In genomic region chr2:120764434-120764833, GRCh38 we compare ENCODE assay signal across 22 cellular contexts. TPM values are rescaled to one million over a fixed set of nuclear protein-coding genes. Genes with fewer than 3 reads are reported as not detected.
DNase-seq lines count a peak whose midpoint lies in the region; ATAC-seq and TF ChIP-seq lines count a peak whose summit lies in the region.
"Had no signal": no experiment of that assay in that cellular context is flagged by ENCODE, and none has a peak within 500 bp of the region (broad histone marks: within the 10 kb centered on the region; RNA-seq: fewer than 3 reads in every experiment).

No MANE protein-coding gene starts in this region.

- H3K9ac ChIP-seq in SK-N-SH = no peak overlapping the region
- H3K9ac ChIP-seq: BLaER1 treated with 17β-estradiol and CSF1 and Interleukin-3, amounts not matched to agents 10 nM and 100 nM had no signal

- DNase-seq in SK-N-SH (no peak), chondrocyte (ENCODE audit: low spot score) (no peak), lower lobe of right lung (peak; percentile 3), type B pancreatic cell (ENCODE audit: extremely low spot score, unreplicated experiment) (peak; percentile 24), NCI-H2029 treated with DMSO at 0.1 percent for 48 hours (lab: John Stamatoyannopoulos, UW) (no peak), T-helper 17 cell (no peak)
- DNase-seq: foreskin fibroblast; GOT3; NCI-H1105; NCI-H526 treated with DMSO at 0.1 percent for 48 hours; SHP77; stimulated activated CD4-positive, alpha-beta T cell treated with anti-CD3 and anti-CD28 coated beads, Interleukin-1b, Interleukin-23, amount 100 ng/mL, for 48 hours; stimulated activated naive CD8-positive, alpha-beta T cell treated with anti-CD3 and anti-CD28 coated beads, Interleukin-15, Interleukin-2, amounts not matched to agents 100 U/mL and 50 U/mL, for 24 hours had no signal

- peaks cover 8% of the 10 kb centered on the region for H3F3A ChIP-seq in SK-N-SH (replicated peaks; ENCODE audit: insufficient read depth)

- no peak overlapping the region for H2AFZ ChIP-seq in SK-N-SH (ENCODE audit: low read depth)

- H3K4me2 ChIP-seq in SK-N-SH = peak overlapping the region; percentile 64; the same call in 1 of the 2 replicates

- H4K20me1 ChIP-seq in SK-N-SH (ENCODE audit: insufficient read depth) = peaks cover 9% of the 10 kb centered on the region; the same call in 1 of the 2 replicates
- H4K20me1 ChIP-seq: BLaER1 treated with 17β-estradiol and CSF1 and Interleukin-3, amounts not matched to agents 10 nM and 100 nM had no signal

- H3K27ac ChIP-seq in SK-N-SH (ENCODE audit: low read depth in 2 of 2, low read length in 1 of 2) = peak overlapping the region; percentile 82 to 87; a peak in 2 of 4 replicates
- H3K27ac ChIP-seq in lower lobe of right lung = no peak overlapping the region
- H3K27ac ChIP-seq: 22Rv1; BLaER1 treated with 17β-estradiol and CSF1 and Interleukin-3, amounts not matched to agents 10 nM and 100 nM had no signal

- H3K4me3 Mint-ChIP-seq in chondrocyte (ENCODE audit: unreplicated experiment) (no peak overlapping the region), type B pancreatic cell (peak overlapping the region; percentile 20), T-helper 17 cell (no peak overlapping the region)
- H3K4me3 Mint-ChIP-seq: activated naive CD4-positive, alpha-beta T cell treated with anti-CD3 and anti-CD28 coated beads, Interleukin-2, amount 10 ng/mL, durations not matched to agents 7 days and 5 days; T-helper 1 cell treated with Interleukin-12 subunit alpha and Interleukin-12 subunit beta and Interleukin-4 antibody, amounts not matched to agents 30 μg/mL and 1 μg/mL, for 36 hours had no signal

- peak overlapping the region; percentile 94 for H3K27ac Mint-ChIP-seq in chondrocyte (ENCODE audit: unreplicated experiment)
- H3K27ac Mint-ChIP-seq in type B pancreatic cell = peak overlapping the region; percentile 29
- H3K27ac Mint-ChIP-seq in T-helper 17 cell = no peak overlapping the region
- H3K27ac Mint-ChIP-seq: activated naive CD4-positive, alpha-beta T cell treated with anti-CD3 and anti-CD28 coated beads, Interleukin-2, amount 10 ng/mL, durations not matched to agents 7 days and 5 days; T-helper 1 cell treated with Interleukin-12 subunit alpha and Interleukin-12 subunit beta and Interleukin-4 antibody, amounts not matched to agents 30 μg/mL and 1 μg/mL, for 36 hours had no signal

- WGBS in SK-N-SH (ENCODE audit: low lambda C conversion rate) = 95% methylated on average over 7 of the region's 7 CpGs

- ATAC-seq in SK-N-SH treated with all-trans-retinoic acid at 6 μM for 48 hours (no peak), lower lobe of right lung (no peak), HG03469 (IDR thresholded peaks at IDR 0.05; ENCODE audit: unreplicated experiment) (no peak), T-helper 17 cell (no peak)
- ATAC-seq: stimulated activated naive CD8-positive, alpha-beta T cell treated with anti-CD3 and anti-CD28 coated beads, Interleukin-15, Interleukin-2, amounts not matched to agents 100 U/mL and 50 U/mL, for 24 hours had no signal

- intact Hi-C loops in lower lobe of right lung (cut with DNase I) = no loop called here

- CTCF ChIA-PET in SK-N-SH (lab: Yijun Ruan, JAX) = interaction anchor here (1.1 to 2.1 kb wide), 4 partner anchors 10 to 194 kb away, joined by 3 to 6 read pairs (median 4); no protein-coding TSS in a partner anchor

- H3K27me3 ChIP-seq in SK-N-SH (ENCODE audit: insufficient read depth) (no peaks in the 10 kb centered on the region), lower lobe of right lung (ENCODE audit: low read depth) (peaks cover 8% of the 10 kb centered on the region)
- H3K27me3 ChIP-seq: ascending aorta; BLaER1 treated with 17β-estradiol and CSF1 and Interleukin-3, amounts not matched to agents 10 nM and 100 nM; tibial nerve had no signal

- no peak for TF ChIP-seq CTCF in SK-N-SH (IDR thresholded peaks at IDR 0.05)
- TF ChIP-seq CTCF in chondrocyte (IDR thresholded peaks at IDR 0.05) = no peak
- TF ChIP-seq CTCF in lower lobe of right lung (IDR thresholded peaks at IDR 0.05) = no peak
- no peak for TF ChIP-seq CTCF in type B pancreatic cell (conservative IDR thresholded peaks at IDR 0.05)

- TF ChIP-seq EP300 in SK-N-SH (IDR thresholded peaks at IDR 0.05; ENCODE audit: borderline replicate concordance in 1 of 2, low read depth in 1 of 2, low read length in 1 of 2) = no peak

- H3K9me3 ChIP-seq in SK-N-SH (no peaks in the 10 kb centered on the region), lower lobe of right lung (no peaks in the 10 kb centered on the region), T-helper 17 cell (ENCODE audit: control insufficient read depth, low read length, poor library complexity, severe bottlenecking) (no peaks in the 10 kb centered on the region)
- H3K9me3 ChIP-seq: ascending aorta; BLaER1 treated with 17β-estradiol and CSF1 and Interleukin-3, amounts not matched to agents 10 nM and 100 nM; tibial nerve had no signal

- H3K36me3 ChIP-seq in SK-N-SH (replicated peaks in 1 of 2; ENCODE audit: control insufficient read depth in 1 of 2, insufficient read depth in 2 of 2, low read length in 1 of 2) (no peaks in the 10 kb centered on the region), lower lobe of right lung (no peaks in the 10 kb centered on the region)
- H3K36me3 ChIP-seq: ascending aorta; BLaER1 treated with 17β-estradiol and CSF1 and Interleukin-3, amounts not matched to agents 10 nM and 100 nM; tibial nerve had no signal

- H3K79me2 ChIP-seq in SK-N-SH (ENCODE audit: insufficient read depth) = peaks cover 97% of the 10 kb centered on the region

- TF ChIP-seq RAD21 in SK-N-SH (IDR thresholded peaks at IDR 0.05; ENCODE audit: low read length) = no peak

- H3K27me3 Mint-ChIP-seq in chondrocyte (ENCODE audit: low read depth) (no peaks in the 10 kb centered on the region), type B pancreatic cell (peaks cover 2% of the 10 kb centered on the region), T-helper 17 cell (peaks cover 35% of the 10 kb centered on the region)
- H3K27me3 Mint-ChIP-seq: activated naive CD4-positive, alpha-beta T cell treated with anti-CD3 and anti-CD28 coated beads, Interleukin-2, amount 10 ng/mL, durations not matched to agents 7 days and 5 days had no signal

- H3K36me3 Mint-ChIP-seq in chondrocyte (ENCODE audit: low read depth) = no peaks in the 10 kb centered on the region
- H3K36me3 Mint-ChIP-seq in type B pancreatic cell = no peaks in the 10 kb centered on the region
- no peaks in the 10 kb centered on the region for H3K36me3 Mint-ChIP-seq in T-helper 17 cell (ENCODE audit: low read depth)
- H3K36me3 Mint-ChIP-seq: activated naive CD4-positive, alpha-beta T cell treated with anti-CD3 and anti-CD28 coated beads, Interleukin-2, amount 10 ng/mL, durations not matched to agents 7 days and 5 days had no signal

- H3K4me1 Mint-ChIP-seq in chondrocyte (ENCODE audit: low read depth) (peaks cover 89% of the 10 kb centered on the region), type B pancreatic cell (ENCODE audit: unreplicated experiment) (peaks cover 52% of the 10 kb centered on the region), T-helper 17 cell (peaks cover 3% of the 10 kb centered on the region)
- H3K4me1 Mint-ChIP-seq: activated naive CD4-positive, alpha-beta T cell treated with anti-CD3 and anti-CD28 coated beads, Interleukin-2, amount 10 ng/mL, durations not matched to agents 7 days and 5 days had no signal

- POLR2A ChIA-PET in SK-N-SH (lab: Yijun Ruan, JAX) = interaction anchor here (0.8 kb wide), 1 partner anchor 26 kb away, joined by 3 read pairs; no protein-coding TSS in a partner anchor

- H3K9me3 Mint-ChIP-seq in chondrocyte (ENCODE audit: low read depth) (no peaks in the 10 kb centered on the region), type B pancreatic cell (no peaks in the 10 kb centered on the region)
- H3K9me3 Mint-ChIP-seq: activated naive CD4-positive, alpha-beta T cell treated with anti-CD3 and anti-CD28 coated beads, Interleukin-2, amount 10 ng/mL, durations not matched to agents 7 days and 5 days; T-helper 1 cell treated with Interleukin-12 subunit alpha and Interleukin-12 subunit beta and Interleukin-4 antibody, amounts not matched to agents 30 μg/mL and 1 μg/mL, for 36 hours had no signal

- peaks cover 22 to 55% of the 10 kb centered on the region in 2 experiments for H3K4me1 ChIP-seq in SK-N-SH (ENCODE audit: control insufficient read depth in 1 of 2, insufficient read depth in 2 of 2, low read depth in 1 of 2, low read length in 1 of 2)
- peaks cover 10% of the 10 kb centered on the region for H3K4me1 ChIP-seq in lower lobe of right lung

- H3K4me3 ChIP-seq in SK-N-SH (ENCODE audit: low read depth in 2 of 2, low read length in 1 of 2) (no peak overlapping the region), lower lobe of right lung (no peak overlapping the region)
- H3K4me3 ChIP-seq: ascending aorta; BLaER1 treated with 17β-estradiol and CSF1 and Interleukin-3, amounts not matched to agents 10 nM and 100 nM; tibial nerve had no signal

- no peaks in the 10 kb centered on the region for H3K9me2 ChIP-seq in SK-N-SH

TF ChIP-seq in SK-N-SH, 30 proteins besides CTCF, POLR2A, EP300 and RAD21 (continues in another document):
- TF ChIP-seq FOSL2 (IDR thresholded peaks at IDR 0.05; ENCODE audit: borderline replicate concordance, low read depth) (no peak), TEAD4 (IDR thresholded peaks at IDR 0.05; ENCODE audit: borderline replicate concordance, insufficient read depth) (no peak), MXI1 (IDR thresholded peaks at IDR 0.05; ENCODE audit: low read depth, low read length) (no peak), JUND (IDR thresholded peaks at IDR 0.05) (no peak), GATA2 (CRISPR knock-in tag; IDR thresholded peaks at IDR 0.05) (no peak), SMC3 (IDR thresholded peaks at IDR 0.05; ENCODE audit: low read depth, low read length) (no peak), GABPA (IDR thresholded peaks at IDR 0.05; ENCODE audit: low read depth) (no peak)

TF ChIP-seq in SK-N-SH treated with all-trans-retinoic acid at 6 μM for 48 hours, 23 proteins besides CTCF, POLR2A, EP300 and RAD21 (continues in another document):
- TF ChIP-seq GLIS3 (CRISPR knock-in tag; IDR thresholded peaks at IDR 0.05) (no peak), PPARA (CRISPR knock-in tag; IDR thresholded peaks at IDR 0.05; ENCODE audit: borderline replicate concordance) (no peak)

RNA-seq across cellular contexts. Expression of gene GLI2, which starts 28.8 kb away (rescaled TPM):
- polyA plus RNA-seq in SK-N-SH (2012; rRNA removed) = 2.0 and 3.4 TPM in 2 replicates
- 1.4 and 2.5 TPM in 2 replicates for polyA plus RNA-seq in SK-N-SH (2012; cell fraction: cytosol; rRNA removed)
- polyA plus RNA-seq in SK-N-SH (2012; cell fraction: nucleus; rRNA removed) = 11.3 and 12.5 TPM in 2 replicates
- total RNA-seq in chondrocyte (31.1 to 37.0 TPM (median 36.0 TPM) in 3 replicates), lower lobe of right lung (3.3 TPM), type B pancreatic cell (ENCODE audit: low replicate concordance) (10.5 and 28.6 TPM in 2 replicates), T-helper 17 cell (not detected)
- total RNA-seq: mononuclear cell had no signal

Comparison
In these comparisons a context has a peak if more than half of its experiments do, and no peak if none do; other contexts are left out.
1. DNase-seq: peak in lower lobe of right lung (single experiment) and type B pancreatic cell (single experiment); none in SK-N-SH (single experiment), chondrocyte (single experiment), NCI-H2029 treated with DMSO at 0.1 percent for 48 hours (single experiment) and T-helper 17 cell (0 of 3).